ENCODE assay signal across 15 cellular contexts in the genomic region with DNA sequence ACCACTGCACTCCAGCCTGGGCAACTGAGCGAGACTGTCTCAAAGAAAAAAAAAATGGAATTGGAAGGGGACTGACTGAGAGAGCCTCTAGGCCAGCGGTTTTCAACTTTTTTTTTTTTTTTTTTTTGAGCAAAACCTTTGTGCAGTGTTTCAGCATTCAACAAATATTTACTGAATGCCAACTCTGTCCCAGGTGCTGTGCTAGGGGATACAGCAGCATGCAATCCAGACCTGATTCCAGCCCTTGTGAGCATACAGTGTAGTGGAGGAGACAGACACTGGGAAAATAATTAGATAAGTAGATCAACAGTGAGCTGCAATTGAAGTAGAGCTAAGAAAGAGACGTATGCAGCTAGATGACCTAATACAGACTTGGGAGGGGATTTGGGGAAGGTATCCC.
"Had no signal": no experiment of that assay in that cellular context is flagged by ENCODE, and none has a peak within 500 bp of the region (broad histone marks: within the 10 kb centered on the region; RNA-seq: fewer than 3 reads in every experiment).

No MANE protein-coding gene starts in this region.

- ATAC-seq: stimulated activated memory B cell treated with anti-CD40 and anti-IgM and Interleukin-4, amounts not matched to agents 10 μg/mL and 1 μg/mL and 100 μg/mL, for 72 hours had no signal

- H3K9me3 ChIP-seq: colonic mucosa, heart right ventricle, tibial artery had no signal

- H3K4me1 ChIP-seq: colonic mucosa, parathyroid adenoma had no signal

- H3K27me3 ChIP-seq: colonic mucosa, tibial artery had no signal

- H3K27ac ChIP-seq: colonic mucosa, parathyroid adenoma, skin epidermis had no signal

- H3K4me3 Mint-ChIP-seq: activated B cell treated with CpG ODN at 0.5 μM for 24 hours; activated naive CD8-positive, alpha-beta T cell treated with anti-CD3 and anti-CD28 coated beads, Interleukin-2, amount 10 ng/mL, durations not matched to agents 7 days and 5 days; stimulated activated memory B cell treated with anti-CD40 and anti-IgM and Interleukin-4, amounts not matched to agents 10 μg/mL and 1 μg/mL and 100 μg/mL, for 72 hours; T-helper 1 cell treated with Interleukin-12 subunit alpha and Interleukin-12 subunit beta and Interleukin-4 antibody, amounts not matched to agents 30 μg/mL and 1 μg/mL, for 36 hours had no signal

- H3K4me3 ChIP-seq: colonic mucosa, heart right ventricle, skin epidermis, tibial artery had no signal

- H3K36me3 ChIP-seq: colonic mucosa, heart right ventricle, tibial artery had no signal

- H3K9me3 Mint-ChIP-seq: activated B cell treated with CpG ODN at 0.5 μM for 24 hours; activated naive CD8-positive, alpha-beta T cell treated with anti-CD3 and anti-CD28 coated beads, Interleukin-2, amount 10 ng/mL, durations not matched to agents 7 days and 5 days; stimulated activated memory B cell treated with anti-CD40 and anti-IgM and Interleukin-4, amounts not matched to agents 10 μg/mL and 1 μg/mL and 100 μg/mL, for 72 hours; T-helper 1 cell treated with Interleukin-12 subunit alpha and Interleukin-12 subunit beta and Interleukin-4 antibody, amounts not matched to agents 30 μg/mL and 1 μg/mL, for 36 hours had no signal

- H3K36me3 Mint-ChIP-seq: activated naive CD8-positive, alpha-beta T cell treated with anti-CD3 and anti-CD28 coated beads, Interleukin-2, amount 10 ng/mL, durations not matched to agents 7 days and 5 days; stimulated activated memory B cell treated with anti-CD40 and anti-IgM and Interleukin-4, amounts not matched to agents 10 μg/mL and 1 μg/mL and 100 μg/mL, for 72 hours had no signal

- H3K27ac Mint-ChIP-seq: activated B cell treated with CpG ODN at 0.5 μM for 24 hours; activated naive CD8-positive, alpha-beta T cell treated with anti-CD3 and anti-CD28 coated beads, Interleukin-2, amount 10 ng/mL, durations not matched to agents 7 days and 5 days; stimulated activated memory B cell treated with anti-CD40 and anti-IgM and Interleukin-4, amounts not matched to agents 10 μg/mL and 1 μg/mL and 100 μg/mL, for 72 hours; T-helper 1 cell treated with Interleukin-12 subunit alpha and Interleukin-12 subunit beta and Interleukin-4 antibody, amounts not matched to agents 30 μg/mL and 1 μg/mL, for 36 hours had no signal

- DNase-seq: activated B cell treated with CpG ODN at 0.5 μM for 24 hours; activated naive CD8-positive, alpha-beta T cell treated with anti-CD3 and anti-CD28 coated beads, Interleukin-2, amount 10 ng/mL, durations not matched to agents 7 days and 5 days; anterior cingulate cortex; colonic mucosa; foreskin melanocyte; heart right ventricle; islet precursor cell; left ventricle myocardium superior; midbrain; retina; tibial artery had no signal

- H3K4me1 Mint-ChIP-seq: activated B cell treated with CpG ODN at 0.5 μM for 24 hours; activated naive CD8-positive, alpha-beta T cell treated with anti-CD3 and anti-CD28 coated beads, Interleukin-2, amount 10 ng/mL, durations not matched to agents 7 days and 5 days; stimulated activated memory B cell treated with anti-CD40 and anti-IgM and Interleukin-4, amounts not matched to agents 10 μg/mL and 1 μg/mL and 100 μg/mL, for 72 hours had no signal
